Comparison of ENCODE assay signal across 8 cellular contexts in genomic region chr20:58389968-58390658, GRCh38. TPM values are rescaled to one million over a fixed set of nuclear protein-coding genes. Genes with fewer than 3 reads are reported as not detected.
DNase-seq lines count a peak whose midpoint lies in the region; ATAC-seq, FAIRE-seq and TF ChIP-seq lines count a peak whose summit lies in the region.

No MANE protein-coding gene starts in this region.

- H3K9me3 Mint-ChIP-seq in WTC11: no peaks in the 10 kb centered on the region

- FAIRE-seq in small intestine (lab: Jason Lieb, UNC): no peak

- H3K4me3 ChIP-seq in HFF-Myc (replicated peaks; ENCODE audit: low read depth, low read length) (peak overlapping the region; percentile 65), hepatocyte (peak overlapping the region; percentile 69), small intestine (ENCODE audit: low read depth in 1 of 2, low read length in 2 of 2) (peak overlapping the region; percentile 71 to 89)

- peak overlapping the region; percentile 89 for H3K4me2 ChIP-seq in hepatocyte

- peaks cover 60% of the 10 kb centered on the region for H3K79me2 ChIP-seq in hepatocyte

- no peaks in the 10 kb centered on the region for H3K36me3 ChIP-seq in hepatocyte (replicated peaks; ENCODE audit: insufficient read depth, low read depth)
- no peaks in the 10 kb centered on the region for H3K36me3 ChIP-seq in small intestine (ENCODE audit: control insufficient read depth in 2 of 2, insufficient read depth in 2 of 2, low read length in 2 of 2)

- H2AFZ ChIP-seq in hepatocyte: peak overlapping the region; percentile 69

- peaks cover 36% of the 10 kb centered on the region for H4K20me1 ChIP-seq in hepatocyte (ENCODE audit: insufficient read depth, poor library complexity, severe bottlenecking)

- H3K27me3 ChIP-seq in hepatocyte (no peaks in the 10 kb centered on the region), small intestine (ENCODE audit: control insufficient read depth in 2 of 2, insufficient read depth in 2 of 2, low read length in 2 of 2) (no peaks in the 10 kb centered on the region)

- no peaks in the 10 kb centered on the region for H3K9me2 ChIP-seq in hepatocyte (replicated peaks; ENCODE audit: insufficient read depth)

- H3K27ac ChIP-seq in hepatocyte (peak overlapping the region; percentile 96), small intestine (ENCODE audit: low read depth in 1 of 2, low read length in 1 of 2) (peak overlapping the region; percentile 94 to 99)

- POLR2A ChIA-PET in WTC11 (lab: Charles Lee): interaction anchor here (1.3 to 1.5 kb wide), 2 partner anchors 16 to 50 kb away, joined by 4 to 5 read pairs; no protein-coding TSS in a partner anchor

- ATAC-seq in WTC11: no peak

- TF ChIP-seq CTCF in HFF-Myc (IDR thresholded peaks at IDR 0.05; ENCODE audit: low read depth, low read length, missing control alignments) (no peak), WTC11 (IDR thresholded peaks at IDR 0.05) (no peak), hepatocyte (IDR thresholded peaks at IDR 0.05; ENCODE audit: poor library complexity) (no peak)

- DNase-seq in HFF-Myc (ENCODE audit: extremely low read depth, low read depth): no peak
- DNase-seq in WTC11 (ENCODE audit: low spot score): no peak
- DNase-seq in hepatocyte (ENCODE audit: low spot score): no peak
- DNase-seq in small intestine: no peak
- DNase-seq in A172 (ENCODE audit: low spot score): no peak
- no peak for DNase-seq in activated CD8-positive, alpha-beta memory T cell treated with anti-CD3 and anti-CD28 coated beads, Interleukin-2, amount 50 U/mL, for 4 hours
- no peak for DNase-seq in mesenteric fat pad (ENCODE audit: low spot score)
- no peak for DNase-seq in stimulated activated CD8-positive, alpha-beta memory T cell treated with anti-CD3 and anti-CD28 coated beads, Interleukin-4, amount 100 ng/mL, for 48 hours

- H3K36me3 Mint-ChIP-seq in WTC11: peaks cover 15% of the 10 kb centered on the region

- CTCF ChIA-PET in WTC11 (lab: Charles Lee): interaction anchor here (0.6 to 1.6 kb wide), 2 partner anchors 14 to 28 kb away, joined by 4 to 8 read pairs; no protein-coding TSS in a partner anchor

- WGBS in hepatocyte (ENCODE audit: low lambda C conversion rate, missing lambda C conversion rate): 75% methylated on average over 17 of the region's 17 CpGs
- WGBS in small intestine, 3 donors: 68 to 71% (median 70%) methylated on average over 17 of the region's 17 CpGs

- peak overlapping the region; percentile 93 for H3K27ac Mint-ChIP-seq in WTC11

- peaks cover 32% of the 10 kb centered on the region for H3K4me1 Mint-ChIP-seq in WTC11

- peaks cover 13% of the 10 kb centered on the region for H3K4me1 ChIP-seq in hepatocyte (ENCODE audit: insufficient read depth)
- peaks cover 10 to 17% of the 10 kb centered on the region in 2 donors for H3K4me1 ChIP-seq in small intestine (ENCODE audit: control insufficient read depth in 2 of 2, insufficient read depth in 1 of 2, low read depth in 1 of 2, low read length in 1 of 2)

- no peaks in the 10 kb centered on the region for H3K9me3 ChIP-seq in hepatocyte (ENCODE audit: low read depth)
- H3K9me3 ChIP-seq in small intestine (ENCODE audit: control insufficient read depth, low read depth): no peaks in the 10 kb centered on the region

- no peaks in the 10 kb centered on the region; the same call in 1 of the 2 replicates for H3K27me3 Mint-ChIP-seq in WTC11 (ENCODE audit: low read depth)

- H3K4me3 Mint-ChIP-seq in WTC11: peak overlapping the region; percentile 82

TF ChIP-seq in WTC11, 78 proteins besides CTCF, POLR2A, EP300 and RAD21:
- no peak for TF ChIP-seq ATF1 (CRISPR knock-in tag; IDR thresholded peaks at IDR 0.05)
- TF ChIP-seq ELF4 (CRISPR knock-in tag; IDR thresholded peaks at IDR 0.05; ENCODE audit: low read depth): no peak
- no peak for TF ChIP-seq ATF6 (CRISPR knock-in tag; IDR thresholded peaks at IDR 0.05)
- no peak for TF ChIP-seq ETV6 (CRISPR knock-in tag; IDR thresholded peaks at IDR 0.05)
- TF ChIP-seq GRHL2 (CRISPR knock-in tag; IDR thresholded peaks at IDR 0.05; ENCODE audit: insufficient replicate concordance, severe bottlenecking): no peak
- no peak for TF ChIP-seq ZNF232 (CRISPR knock-in tag; IDR thresholded peaks at IDR 0.05)
- TF ChIP-seq, protein P1, sequence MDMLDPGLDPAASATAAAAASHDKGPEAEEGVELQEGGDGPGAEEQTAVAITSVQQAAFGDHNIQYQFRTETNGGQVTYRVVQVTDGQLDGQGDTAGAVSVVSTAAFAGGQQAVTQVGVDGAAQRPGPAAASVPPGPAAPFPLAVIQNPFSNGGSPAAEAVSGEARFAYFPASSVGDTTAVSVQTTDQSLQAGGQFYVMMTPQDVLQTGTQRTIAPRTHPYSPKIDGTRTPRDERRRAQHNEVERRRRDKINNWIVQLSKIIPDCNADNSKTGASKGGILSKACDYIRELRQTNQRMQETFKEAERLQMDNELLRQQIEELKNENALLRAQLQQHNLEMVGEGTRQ (CRISPR knock-in tag; IDR thresholded peaks at IDR 0.05): no peak
- no peak for TF ChIP-seq ZNF512 (CRISPR knock-in tag; IDR thresholded peaks at IDR 0.05; ENCODE audit: borderline replicate concordance)
- TF ChIP-seq MAX (CRISPR knock-in tag; IDR thresholded peaks at IDR 0.05): no peak
- TF ChIP-seq NFATC4 (CRISPR knock-in tag; IDR thresholded peaks at IDR 0.05): no peak
- no peak for TF ChIP-seq TP53 (CRISPR knock-in tag; IDR thresholded peaks at IDR 0.05)

RNA-seq across cellular contexts. Expression of gene VAPB, which starts 1.1 kb away (rescaled TPM):
- total RNA-seq in WTC11 (2021) (46.6 to 55.8 TPM (median 54.8 TPM) in 3 replicates), hepatocyte (26.8 and 32.1 TPM in 2 replicates), mesenteric fat pad (51.5 TPM)
- polyA plus RNA-seq in hepatocyte (40.1 and 49.6 TPM in 2 replicates), small intestine (10 to 100 TPM; 36.5 to 38.5 (median 37.1) TPM)
- total RNA-seq in A172 (2014; rRNA removed; shearing (Covaris generic)): 9.2 and 10.0 TPM in 2 replicates
